Comparison of ENCODE assay signal across 8 cellular contexts in genomic region chr18:51278045-51278649, GRCh38.
A peak's percentile ranks its signal among the peaks of the same experiment; 100 is the strongest.
DNase-seq lines count a peak whose midpoint lies in the region; ATAC-seq and TF ChIP-seq lines count a peak whose summit lies in the region.

No MANE protein-coding gene starts in this region.

- TF ChIP-seq POLR2A in GM18505 (IDR thresholded peaks at IDR 0.05; ENCODE audit: borderline replicate concordance, extremely low read depth, insufficient read depth, insufficient read length), result no peak

- H4K20me1 ChIP-seq in hepatocyte (ENCODE audit: insufficient read depth, poor library complexity, severe bottlenecking), result no peaks in the 10 kb centered on the region

- H3K4me3 ChIP-seq in cardiac muscle cell (no peak overlapping the region), right atrium auricular region (no peak overlapping the region), hepatocyte (no peak overlapping the region)

- no peak overlapping the region for H3K27ac ChIP-seq in cardiac muscle cell
- H3K27ac ChIP-seq in right atrium auricular region, result no peak overlapping the region
- H3K27ac ChIP-seq in hepatocyte, result no peak overlapping the region

- H3K4me1 ChIP-seq in cardiac muscle cell (ENCODE audit: low read depth) (peaks cover 19% of the 10 kb centered on the region), right atrium auricular region (no peaks in the 10 kb centered on the region), hepatocyte (ENCODE audit: insufficient read depth) (peaks cover 11% of the 10 kb centered on the region)

- H3K36me3 ChIP-seq in cardiac muscle cell, result no peaks in the 10 kb centered on the region
- no peaks in the 10 kb centered on the region for H3K36me3 ChIP-seq in right atrium auricular region
- no peaks in the 10 kb centered on the region for H3K36me3 ChIP-seq in hepatocyte (replicated peaks; ENCODE audit: insufficient read depth, low read depth)

- no peak for ATAC-seq in HG03108 (IDR thresholded peaks at IDR 0.05; ENCODE audit: unreplicated experiment)
- ATAC-seq in GM18505 (IDR thresholded peaks at IDR 0.05; ENCODE audit: unreplicated experiment), result no peak

- H3K9me3 ChIP-seq in cardiac muscle cell (ENCODE audit: low read depth) (no peaks in the 10 kb centered on the region), right atrium auricular region (no peaks in the 10 kb centered on the region), hepatocyte (ENCODE audit: low read depth) (no peaks in the 10 kb centered on the region)

- H3K27me3 ChIP-seq in cardiac muscle cell (no peaks in the 10 kb centered on the region), right atrium auricular region (no peaks in the 10 kb centered on the region), hepatocyte (no peaks in the 10 kb centered on the region)

- DNase-seq in cardiac muscle cell (ENCODE audit: low read depth in 1 of 2, low spot score in 1 of 2) (peak; percentile 62 to 72), right atrium auricular region (ENCODE audit: low spot score) (no peak), NCI-H226 (peak; percentile 38), activated T-cell treated with anti-CD3 and anti-CD28 coated beads for 4 hours (peak; percentile 9), hepatocyte (ENCODE audit: low spot score) (peak; percentile 26)
- DNase-seq in stimulated activated CD4-positive, alpha-beta T cell treated with anti-CD3 and anti-CD28 coated beads, Interleukin-1b, Interleukin-23, amount 100 ng/mL, for 48 hours, result peak; percentile 56

- no peaks in the 10 kb centered on the region for H3K9me2 ChIP-seq in hepatocyte (replicated peaks; ENCODE audit: insufficient read depth)

- WGBS in hepatocyte (ENCODE audit: low lambda C conversion rate, missing lambda C conversion rate), result 92% methylated on average over 4 of the region's 4 CpGs

- no peaks in the 10 kb centered on the region for H3K79me2 ChIP-seq in hepatocyte

- TF ChIP-seq CTCF in cardiac muscle cell (IDR thresholded peaks at IDR 0.05; ENCODE audit: low read depth, low read length) (peak; percentile 82), right atrium auricular region (IDR thresholded peaks at IDR 0.05) (peak in 1 of 2 donors; percentile 40), hepatocyte (IDR thresholded peaks at IDR 0.05; ENCODE audit: poor library complexity) (peak; percentile 36)

- no peak overlapping the region for H3K4me2 ChIP-seq in hepatocyte

- no peak overlapping the region for H2AFZ ChIP-seq in hepatocyte
